ENCODE assay signal across 8 cellular contexts in the genomic region with DNA sequence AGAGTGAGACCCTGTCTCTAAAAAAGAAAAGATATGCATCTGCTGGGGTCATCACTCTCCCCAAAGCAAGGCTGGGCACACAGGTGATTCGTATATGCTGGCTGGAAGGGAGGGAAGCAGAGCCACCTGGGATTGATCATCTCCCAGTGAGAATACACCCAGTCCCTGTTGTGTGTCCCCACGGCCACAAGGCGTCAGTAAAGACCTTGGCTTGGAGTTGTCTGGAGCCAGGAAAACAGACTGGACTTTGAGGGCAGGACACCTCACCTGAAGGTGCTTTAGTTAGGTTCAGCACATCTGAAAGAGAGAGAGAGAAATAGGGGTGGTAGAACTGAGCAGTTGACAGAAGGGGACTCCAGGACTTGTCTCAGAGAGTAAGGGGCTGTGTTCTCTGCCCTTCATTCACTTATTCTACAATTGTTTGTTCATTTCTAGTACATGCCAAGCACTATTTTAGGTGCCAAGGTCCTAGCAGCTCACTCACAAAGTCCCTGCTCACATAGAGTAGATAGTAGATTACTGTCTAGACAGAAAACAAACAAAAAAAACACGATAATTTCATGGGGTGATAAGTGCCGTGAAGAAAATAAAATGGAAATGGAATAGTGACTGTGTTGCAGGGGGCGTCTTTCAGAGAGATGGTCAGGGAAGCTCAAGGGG. TPM values are rescaled to one million over a fixed set of nuclear protein-coding genes. Genes with fewer than 3 reads are reported as not detected.
DNase-seq lines count a peak whose midpoint lies in the region; FAIRE-seq and TF ChIP-seq lines count a peak whose summit lies in the region.

No MANE protein-coding gene starts in this region.

- no peak overlapping the region for H3K27ac ChIP-seq in SU-DHL-6 (ENCODE audit: low read depth, low read length)

- no peaks in the 10 kb centered on the region for H3K9me3 ChIP-seq in SU-DHL-6 (ENCODE audit: insufficient read depth, low read length)

- H3K4me3 Mint-ChIP-seq in osteocyte (ENCODE audit: unreplicated experiment): no peak overlapping the region

- H3F3A ChIP-seq in SU-DHL-6 (ENCODE audit: insufficient read depth): no peaks in the 10 kb centered on the region

- H3K4me3 ChIP-seq in SU-DHL-6 (ENCODE audit: insufficient read depth, low read length, poor library complexity, severe bottlenecking): no peak overlapping the region

- no peaks in the 10 kb centered on the region for H3K79me2 ChIP-seq in SU-DHL-6 (ENCODE audit: insufficient read depth, low read length)

- H4K20me1 ChIP-seq in SU-DHL-6 (ENCODE audit: low read depth, low read length): no peaks in the 10 kb centered on the region

- no peaks in the 10 kb centered on the region for H3K36me3 Mint-ChIP-seq in osteocyte (ENCODE audit: unreplicated experiment)

- TF ChIP-seq CTCF in SU-DHL-6 (IDR thresholded peaks at IDR 0.05; ENCODE audit: insufficient read depth, low read length, poor library complexity, severe bottlenecking) (peak; percentile 64), osteocyte (IDR thresholded peaks at IDR 0.05) (peak; percentile 97)

- H3K4me2 ChIP-seq in SU-DHL-6 (ENCODE audit: low read depth, low read length, poor library complexity, severe bottlenecking): no peak overlapping the region

- peaks cover 3% of the 10 kb centered on the region for H3K4me1 Mint-ChIP-seq in osteocyte (ENCODE audit: unreplicated experiment)

- no peak overlapping the region for H2AFZ ChIP-seq in SU-DHL-6 (ENCODE audit: low read depth, low read length, severe bottlenecking)

- H3K27ac Mint-ChIP-seq in osteocyte (ENCODE audit: unreplicated experiment): no peak overlapping the region

- H3K9me3 Mint-ChIP-seq in osteocyte (ENCODE audit: unreplicated experiment): no peaks in the 10 kb centered on the region

- no peaks in the 10 kb centered on the region for H3K9me2 ChIP-seq in SU-DHL-6 (replicated peaks; ENCODE audit: insufficient read depth, low read length)

- no peak for FAIRE-seq in GM19239 (lab: Jason Lieb, UNC)

- no peak overlapping the region for H3K9ac ChIP-seq in SU-DHL-6 (ENCODE audit: low read length)

- H3K27me3 ChIP-seq in SU-DHL-6 (ENCODE audit: low read length): no peaks in the 10 kb centered on the region

- H3K27me3 Mint-ChIP-seq in osteocyte (ENCODE audit: unreplicated experiment): no peaks in the 10 kb centered on the region

- DNase-seq in activated CD4-positive, alpha-beta T cell treated with anti-CD3 and anti-CD28 coated beads, Interleukin-2, amount 50 U/mL, for 48 hours: peak; percentile 20 to 30
- no peak for DNase-seq in activated CD4-positive, alpha-beta T cell treated with anti-CD3 and anti-CD28 coated beads, Interleukin-2, amount 50 U/mL, for 1 hour
- DNase-seq in NCI-H128 (lab: John Stamatoyannopoulos, UW; ENCODE audit: unreplicated experiment) (peak; percentile 43), fibroblast of the conjunctiva (ENCODE audit: low read depth) (peak; percentile 60), osteocyte (ENCODE audit: extremely low spot score, unreplicated experiment) (no peak), GM19239 (ENCODE audit: insufficient read length, low spot score) (no peak)
- DNase-seq in activated CD4-positive, CD25-positive, alpha-beta regulatory T cell (lab: John Stamatoyannopoulos, UW): no peak

- no peaks in the 10 kb centered on the region for H3K36me3 ChIP-seq in SU-DHL-6 (ENCODE audit: low read length)

RNA-seq across cellular contexts. Expression of gene CITED4, which starts 13.5 kb away (rescaled TPM):
- 23.4 and 26.0 TPM in 2 replicates for total RNA-seq in osteocyte

Comparison
In these comparisons a context has a peak if more than half of its experiments do, and no peak if none do; other contexts are left out.
1. DNase-seq: peak in activated CD4-positive, alpha-beta T cell treated with anti-CD3 and anti-CD28 coated beads, Interleukin-2, amount 50 U/mL, for 48 hours (2 of 2), NCI-H128 (single experiment) and fibroblast of the conjunctiva (single experiment); none in activated CD4-positive, alpha-beta T cell treated with anti-CD3 and anti-CD28 coated beads, Interleukin-2, amount 50 U/mL, for 1 hour (single experiment), osteocyte (single experiment), GM19239 (single experiment) and activated CD4-positive, CD25-positive, alpha-beta regulatory T cell (0 of 4).